In genomic region chr11:122617926-122618325, GRCh38 we compare ENCODE assay signal across 21 cellular contexts. TPM values are rescaled to one million over a fixed set of nuclear protein-coding genes. Genes with fewer than 3 reads are reported as not detected.
DNase-seq lines count a peak whose midpoint lies in the region; ATAC-seq and FAIRE-seq lines count a peak whose summit lies in the region.
"Had no signal": no experiment of that assay in that cellular context is flagged by ENCODE, and none has a peak within 500 bp of the region (broad histone marks: within the 10 kb centered on the region; RNA-seq: fewer than 3 reads in every experiment).

No MANE protein-coding gene starts in this region.

- no peak for DNase-seq in stimulated activated naive CD8-positive, alpha-beta T cell treated with anti-CD3 and anti-CD28 coated beads, Interleukin-15, amount 100 ng/mL, for 72 hours
- no peak for DNase-seq in stimulated activated naive CD8-positive, alpha-beta T cell treated with anti-CD3 and anti-CD28 coated beads, Interleukin-15, Interleukin-2, amounts not matched to agents 100 U/mL and 50 U/mL, for 24 hours
- DNase-seq in M059J (ENCODE audit: low read depth) = peak; percentile 25
- DNase-seq in stimulated activated effector memory CD8-positive, alpha-beta T cell treated with anti-CD3 and anti-CD28 coated beads, Interleukin-12 subunit alpha, Interleukin-12 subunit beta, amount 100 ng/mL, for 72 hours (ENCODE audit: low spot score in 2 of 2) = no peak
- no peak for DNase-seq in urothelium cell line (ENCODE audit: low spot score)
- DNase-seq in cerebellar nuclear complex (lab: John Stamatoyannopoulos, UW) = no peak
- no peak for DNase-seq in activated naive CD4-positive, alpha-beta T cell treated with anti-CD3 and anti-CD28 coated beads, Interleukin-2, amount 10 ng/mL, durations not matched to agents 7 days and 5 days
- DNase-seq: 8988T; CD4-positive, alpha-beta T cell; GDM1; Kasumi-1; MM.1S; NCI-H2029; NCI-H446 treated with DMSO at 0.1 percent for 48 hours; NCI-H82; SIG-M5; SK-N-SH had no signal

- H3K27me3 Mint-ChIP-seq in stimulated activated naive CD8-positive, alpha-beta T cell treated with anti-CD3 and anti-CD28 coated beads, Interleukin-15, amount 100 ng/mL, for 72 hours = no peaks in the 10 kb centered on the region
- H3K27me3 Mint-ChIP-seq in activated T-helper 17 cell treated with anti-CD3 and anti-CD28 coated beads, Interleukin-2, amount 50 U/mL, for 72 hours = peaks cover 4% of the 10 kb centered on the region
- peaks cover 9% of the 10 kb centered on the region for H3K27me3 Mint-ChIP-seq in activated naive CD4-positive, alpha-beta T cell treated with anti-CD3 and anti-CD28 coated beads, Interleukin-2, amount 10 ng/mL, durations not matched to agents 7 days and 5 days
- H3K27me3 Mint-ChIP-seq: CD4-positive, alpha-beta T cell had no signal

- no peak overlapping the region for H3K27ac Mint-ChIP-seq in stimulated activated naive CD8-positive, alpha-beta T cell treated with anti-CD3 and anti-CD28 coated beads, Interleukin-15, amount 100 ng/mL, for 72 hours
- H3K27ac Mint-ChIP-seq in activated T-helper 17 cell treated with anti-CD3 and anti-CD28 coated beads, Interleukin-2, amount 50 U/mL, for 72 hours = no peak overlapping the region
- H3K27ac Mint-ChIP-seq in stimulated activated effector memory CD8-positive, alpha-beta T cell treated with anti-CD3 and anti-CD28 coated beads, Interleukin-12 subunit alpha, Interleukin-12 subunit beta, amount 100 ng/mL, for 72 hours = no peak overlapping the region
- no peak overlapping the region for H3K27ac Mint-ChIP-seq in activated naive CD4-positive, alpha-beta T cell treated with anti-CD3 and anti-CD28 coated beads, Interleukin-2, amount 10 ng/mL, durations not matched to agents 7 days and 5 days
- H3K27ac Mint-ChIP-seq: CD4-positive, alpha-beta T cell had no signal

- CTCF ChIA-PET in activated naive CD4-positive, alpha-beta T cell treated with anti-CD3 and anti-CD28 coated beads, Interleukin-2, amount 10 ng/mL, durations not matched to agents 7 days and 5 days (lab: Charles Lee) = no interaction called here

- H3K9me3 Mint-ChIP-seq in stimulated activated naive CD8-positive, alpha-beta T cell treated with anti-CD3 and anti-CD28 coated beads, Interleukin-15, amount 100 ng/mL, for 72 hours = no peaks in the 10 kb centered on the region
- H3K9me3 Mint-ChIP-seq in activated T-helper 17 cell treated with anti-CD3 and anti-CD28 coated beads, Interleukin-2, amount 50 U/mL, for 72 hours = no peaks in the 10 kb centered on the region
- H3K9me3 Mint-ChIP-seq in stimulated activated effector memory CD8-positive, alpha-beta T cell treated with anti-CD3 and anti-CD28 coated beads, Interleukin-12 subunit alpha, Interleukin-12 subunit beta, amount 100 ng/mL, for 72 hours = no peaks in the 10 kb centered on the region
- no peaks in the 10 kb centered on the region for H3K9me3 Mint-ChIP-seq in activated naive CD4-positive, alpha-beta T cell treated with anti-CD3 and anti-CD28 coated beads, Interleukin-2, amount 10 ng/mL, durations not matched to agents 7 days and 5 days

- H3K36me3 Mint-ChIP-seq in activated T-helper 17 cell treated with anti-CD3 and anti-CD28 coated beads, Interleukin-2, amount 50 U/mL, for 72 hours (ENCODE audit: low read depth) = no peaks in the 10 kb centered on the region
- H3K36me3 Mint-ChIP-seq in stimulated activated effector memory CD8-positive, alpha-beta T cell treated with anti-CD3 and anti-CD28 coated beads, Interleukin-12 subunit alpha, Interleukin-12 subunit beta, amount 100 ng/mL, for 72 hours = no peaks in the 10 kb centered on the region
- no peaks in the 10 kb centered on the region for H3K36me3 Mint-ChIP-seq in activated naive CD4-positive, alpha-beta T cell treated with anti-CD3 and anti-CD28 coated beads, Interleukin-2, amount 10 ng/mL, durations not matched to agents 7 days and 5 days

- peak; percentile 40 for ATAC-seq in stimulated activated naive CD8-positive, alpha-beta T cell treated with anti-CD3 and anti-CD28 coated beads, Interleukin-15, amount 100 ng/mL, for 72 hours
- no peak for ATAC-seq in stimulated activated naive CD8-positive, alpha-beta T cell treated with anti-CD3 and anti-CD28 coated beads, Interleukin-15, Interleukin-2, amounts not matched to agents 100 U/mL and 50 U/mL, for 24 hours
- ATAC-seq in activated T-helper 17 cell treated with anti-CD3 and anti-CD28 coated beads, Interleukin-2, amount 50 U/mL, for 72 hours (replicated peaks) = peak; percentile 12
- peak; percentile 31 for ATAC-seq in stimulated activated effector memory CD8-positive, alpha-beta T cell treated with anti-CD3 and anti-CD28 coated beads, Interleukin-12 subunit alpha, Interleukin-12 subunit beta, amount 100 ng/mL, for 72 hours
- ATAC-seq: GM12878, K562 had no signal

- FAIRE-seq in urothelium cell line (lab: Jason Lieb, UNC) = no peak
- FAIRE-seq: GM12878, H1, K562 had no signal

- H3K4me3 Mint-ChIP-seq in stimulated activated naive CD8-positive, alpha-beta T cell treated with anti-CD3 and anti-CD28 coated beads, Interleukin-15, amount 100 ng/mL, for 72 hours = no peak overlapping the region
- H3K4me3 Mint-ChIP-seq in activated T-helper 17 cell treated with anti-CD3 and anti-CD28 coated beads, Interleukin-2, amount 50 U/mL, for 72 hours = no peak overlapping the region
- H3K4me3 Mint-ChIP-seq in stimulated activated effector memory CD8-positive, alpha-beta T cell treated with anti-CD3 and anti-CD28 coated beads, Interleukin-12 subunit alpha, Interleukin-12 subunit beta, amount 100 ng/mL, for 72 hours = no peak overlapping the region
- H3K4me3 Mint-ChIP-seq in activated naive CD4-positive, alpha-beta T cell treated with anti-CD3 and anti-CD28 coated beads, Interleukin-2, amount 10 ng/mL, durations not matched to agents 7 days and 5 days = no peak overlapping the region
- H3K4me3 Mint-ChIP-seq: CD4-positive, alpha-beta T cell had no signal

- H3K4me1 Mint-ChIP-seq in stimulated activated naive CD8-positive, alpha-beta T cell treated with anti-CD3 and anti-CD28 coated beads, Interleukin-15, amount 100 ng/mL, for 72 hours = peaks cover 19% of the 10 kb centered on the region
- H3K4me1 Mint-ChIP-seq in activated T-helper 17 cell treated with anti-CD3 and anti-CD28 coated beads, Interleukin-2, amount 50 U/mL, for 72 hours = no peaks in the 10 kb centered on the region
- peaks cover 4% of the 10 kb centered on the region for H3K4me1 Mint-ChIP-seq in stimulated activated effector memory CD8-positive, alpha-beta T cell treated with anti-CD3 and anti-CD28 coated beads, Interleukin-12 subunit alpha, Interleukin-12 subunit beta, amount 100 ng/mL, for 72 hours
- no peaks in the 10 kb centered on the region for H3K4me1 Mint-ChIP-seq in activated naive CD4-positive, alpha-beta T cell treated with anti-CD3 and anti-CD28 coated beads, Interleukin-2, amount 10 ng/mL, durations not matched to agents 7 days and 5 days

RNA-seq across cellular contexts. Expression of gene UBASH3B, which starts 37.6 kb away (rescaled TPM):
- total RNA-seq in M059J (2014; rRNA removed; shearing (Covaris generic)) = 14.9 and 19.3 TPM in 2 replicates
- total RNA-seq in activated T-helper 17 cell treated with anti-CD3 and anti-CD28 coated beads, Interleukin-2, amount 50 U/mL, for 72 hours = 10 to 100 TPM in 1 of 2 donors, 1 to 10 TPM in 1; 7.0 to 10.6 TPM
